20 cellular contexts compared by ENCODE assay signal in the genomic region with DNA sequence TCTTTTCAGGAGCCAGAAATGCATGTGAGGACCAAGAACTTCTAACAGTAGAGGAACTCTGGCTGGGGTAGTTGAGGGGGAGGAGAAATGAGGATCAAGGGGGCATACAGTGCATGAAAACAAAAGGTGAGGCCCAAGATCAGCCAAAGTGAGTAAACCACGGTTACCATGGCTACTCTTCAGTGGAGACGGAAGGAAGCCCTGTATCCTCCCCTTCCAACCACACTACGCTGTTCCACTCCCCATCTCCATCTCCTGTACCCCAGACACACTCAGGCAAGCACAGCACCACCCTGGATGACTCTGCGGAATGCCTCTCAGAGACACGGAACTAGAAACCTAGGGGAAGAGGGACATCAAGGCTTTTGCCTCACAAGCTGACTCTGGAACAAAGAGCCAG.
DNase-seq lines count a peak whose midpoint lies in the region; ATAC-seq and TF ChIP-seq lines count a peak whose summit lies in the region.
"Had no signal": no experiment of that assay in that cellular context is flagged by ENCODE, and none has a peak within 500 bp of the region (broad histone marks: within the 10 kb centered on the region; RNA-seq: fewer than 3 reads in every experiment).

No MANE protein-coding gene starts in this region.

- H3K4me1 ChIP-seq in mesendoderm (ENCODE audit: control insufficient read depth, low read depth, low read length) (peaks cover 24% of the 10 kb centered on the region), testis (no peaks in the 10 kb centered on the region)
- H3K4me1 ChIP-seq: BE2C had no signal

- DNase-seq in stimulated activated naive CD8-positive, alpha-beta T cell treated with anti-CD3 and anti-CD28 coated beads, Interleukin-15, amount 100 ng/mL, for 72 hours = no peak
- no peak for DNase-seq in stimulated activated naive CD8-positive, alpha-beta T cell treated with anti-CD3 and anti-CD28 coated beads, Interleukin-15, Interleukin-2, amounts not matched to agents 100 U/mL and 50 U/mL, for 24 hours
- peak; percentile 25 for DNase-seq in activated CD8-positive, alpha-beta T cell treated with anti-CD3 and anti-CD28 coated beads, Interleukin-2, amount 10 ng/mL, durations not matched to agents 7 days and 5 days
- DNase-seq in mesendoderm = no peak
- no peak for DNase-seq in testis
- DNase-seq in left colon = no peak
- DNase-seq: BE2C; Caco-2; CD4-positive, alpha-beta memory T cell; DMS 273 treated with DMSO at 0.1 percent for 48 hours; DMS79 treated with DMSO at 0.1 percent for 48 hours; GOT3; MV-4-11; NCI-H1105 treated with DMSO at 0.1 percent for 48 hours; NCI-H1694; NCI-H2081 treated with DMSO at 0.1 percent for 48 hours; NCI-H446 treated with DMSO at 0.1 percent for 48 hours; NCI-H526 treated with DMSO at 0.1 percent for 48 hours; Right ventricle myocardium superior had no signal

- H3K27ac ChIP-seq in mesendoderm (ENCODE audit: low read depth, low read length) (no peak overlapping the region), testis (no peak overlapping the region)

- WGBS in mesendoderm (ENCODE audit: extremely low coverage, insufficient coverage, low lambda C conversion rate) = no CpG with 5 or more reads among the region's 5 CpGs
- WGBS in testis, 2 donors = 78 to 85% methylated on average over 5 of the region's 5 CpGs

- no peaks in the 10 kb centered on the region for H3K36me3 ChIP-seq in mesendoderm (ENCODE audit: control insufficient read depth, insufficient read depth, low read length)
- no peaks in the 10 kb centered on the region for H3K36me3 ChIP-seq in testis (ENCODE audit: low read depth, missing control alignments)
- H3K36me3 ChIP-seq: BE2C had no signal

- H2BK15ac ChIP-seq in mesendoderm (replicated peaks; ENCODE audit: low read depth) = no peak overlapping the region

- peak overlapping the region; percentile 3 for H2BK120ac ChIP-seq in mesendoderm (ENCODE audit: low read depth, low read length)

- H4K5ac ChIP-seq in mesendoderm (ENCODE audit: low read length) = no peak overlapping the region

- H3K27me3 ChIP-seq in mesendoderm (ENCODE audit: insufficient read depth, low read length, poor library complexity) = no peaks in the 10 kb centered on the region
- H3K27me3 ChIP-seq in testis = no peaks in the 10 kb centered on the region
- H3K27me3 ChIP-seq: BE2C had no signal

- H2AK5ac ChIP-seq in mesendoderm (ENCODE audit: low read length) = peak overlapping the region; percentile 64

- H3K9me3 ChIP-seq in testis = no peaks in the 10 kb centered on the region
- H3K9me3 ChIP-seq: BE2C, Caco-2 had no signal

- no peaks in the 10 kb centered on the region for H3K9me3 Mint-ChIP-seq in stimulated activated naive CD8-positive, alpha-beta T cell treated with anti-CD3 and anti-CD28 coated beads, Interleukin-15, amount 100 ng/mL, for 72 hours
- no peaks in the 10 kb centered on the region for H3K9me3 Mint-ChIP-seq in activated CD8-positive, alpha-beta T cell treated with anti-CD3 and anti-CD28 coated beads, Interleukin-2, amount 10 ng/mL, durations not matched to agents 7 days and 5 days (ENCODE audit: insufficient read depth)

- H3K4me3 ChIP-seq in mesendoderm (ENCODE audit: low read length) (no peak overlapping the region), testis (no peak overlapping the region)

- TF ChIP-seq CTCF in testis (IDR thresholded peaks at IDR 0.05) = no peak

- CTCF ChIA-PET in activated CD8-positive, alpha-beta T cell treated with anti-CD3 and anti-CD28 coated beads, Interleukin-2, amount 10 ng/mL, durations not matched to agents 7 days and 5 days (lab: Charles Lee) = no interaction called here

- no peaks in the 10 kb centered on the region for H3K36me3 Mint-ChIP-seq in activated CD8-positive, alpha-beta T cell treated with anti-CD3 and anti-CD28 coated beads, Interleukin-2, amount 10 ng/mL, durations not matched to agents 7 days and 5 days (ENCODE audit: low read depth)
- H3K36me3 Mint-ChIP-seq: CD4-positive, alpha-beta memory T cell had no signal

- no peak overlapping the region for H3K23ac ChIP-seq in mesendoderm (ENCODE audit: low read length)

- H4K8ac ChIP-seq in mesendoderm (ENCODE audit: low read depth, low read length) = no peak overlapping the region

- H3K18ac ChIP-seq in mesendoderm (ENCODE audit: low read length) = no peak overlapping the region

- H3K9ac ChIP-seq in mesendoderm (ENCODE audit: low read length) = no peak overlapping the region

- POLR2A ChIA-PET in activated CD8-positive, alpha-beta T cell treated with anti-CD3 and anti-CD28 coated beads, Interleukin-2, amount 10 ng/mL, durations not matched to agents 7 days and 5 days (lab: Charles Lee) = no interaction called here

- H3K56ac ChIP-seq in mesendoderm (ENCODE audit: low read length) = no peak overlapping the region

- peak overlapping the region; percentile 2 to 78 for H3K27ac Mint-ChIP-seq in stimulated activated naive CD8-positive, alpha-beta T cell treated with anti-CD3 and anti-CD28 coated beads, Interleukin-15, amount 100 ng/mL, for 72 hours
- H3K27ac Mint-ChIP-seq in activated CD8-positive, alpha-beta T cell treated with anti-CD3 and anti-CD28 coated beads, Interleukin-2, amount 10 ng/mL, durations not matched to agents 7 days and 5 days = no peak overlapping the region
- H3K27ac Mint-ChIP-seq: CD4-positive, alpha-beta memory T cell had no signal

- H2BK5ac ChIP-seq in mesendoderm (ENCODE audit: low read length) = peak overlapping the region; percentile 34

- TF ChIP-seq POLR2A in testis (IDR thresholded peaks at IDR 0.05) = no peak

- intact Hi-C loops in testis (cut with DNase I; ENCODE audit: low total_unique reads) = no loop called here
- intact Hi-C loops in left colon (cut with DNase I, micrococcal nuclease) = no loop called here

- H3K27me3 Mint-ChIP-seq in stimulated activated naive CD8-positive, alpha-beta T cell treated with anti-CD3 and anti-CD28 coated beads, Interleukin-15, amount 100 ng/mL, for 72 hours = peaks cover 50% of the 10 kb centered on the region
- H3K27me3 Mint-ChIP-seq in activated CD8-positive, alpha-beta T cell treated with anti-CD3 and anti-CD28 coated beads, Interleukin-2, amount 10 ng/mL, durations not matched to agents 7 days and 5 days (ENCODE audit: low read depth) = peaks cover 7% of the 10 kb centered on the region

- H3K4me2 ChIP-seq in mesendoderm (ENCODE audit: low read length) = no peak overlapping the region

- H3K79me1 ChIP-seq in mesendoderm (ENCODE audit: low read length) = peaks cover 6% of the 10 kb centered on the region

- no peak overlapping the region for H3K4me3 Mint-ChIP-seq in stimulated activated naive CD8-positive, alpha-beta T cell treated with anti-CD3 and anti-CD28 coated beads, Interleukin-15, amount 100 ng/mL, for 72 hours
- H3K4me3 Mint-ChIP-seq in activated CD8-positive, alpha-beta T cell treated with anti-CD3 and anti-CD28 coated beads, Interleukin-2, amount 10 ng/mL, durations not matched to agents 7 days and 5 days = no peak overlapping the region
- H3K4me3 Mint-ChIP-seq: CD4-positive, alpha-beta memory T cell had no signal

- no peak overlapping the region for H3K4ac ChIP-seq in mesendoderm (ENCODE audit: low read depth, low read length)

- H3K79me2 ChIP-seq in mesendoderm (ENCODE audit: control insufficient read depth, insufficient read depth, low read length) = peaks cover 10% of the 10 kb centered on the region

- H3K4me1 Mint-ChIP-seq in stimulated activated naive CD8-positive, alpha-beta T cell treated with anti-CD3 and anti-CD28 coated beads, Interleukin-15, amount 100 ng/mL, for 72 hours = peaks cover 6% of the 10 kb centered on the region
- peaks cover 6% of the 10 kb centered on the region for H3K4me1 Mint-ChIP-seq in activated CD8-positive, alpha-beta T cell treated with anti-CD3 and anti-CD28 coated beads, Interleukin-2, amount 10 ng/mL, durations not matched to agents 7 days and 5 days (ENCODE audit: low read depth)

- peak; percentile 38 for ATAC-seq in stimulated activated naive CD8-positive, alpha-beta T cell treated with anti-CD3 and anti-CD28 coated beads, Interleukin-15, amount 100 ng/mL, for 72 hours
- no peak for ATAC-seq in stimulated activated naive CD8-positive, alpha-beta T cell treated with anti-CD3 and anti-CD28 coated beads, Interleukin-15, Interleukin-2, amounts not matched to agents 100 U/mL and 50 U/mL, for 24 hours
- ATAC-seq in activated CD8-positive, alpha-beta T cell treated with anti-CD3 and anti-CD28 coated beads, Interleukin-2, amount 10 ng/mL, durations not matched to agents 7 days and 5 days = peak; percentile 76
- no peak for ATAC-seq in GM21723 (IDR thresholded peaks at IDR 0.05; ENCODE audit: unreplicated experiment)
- no peak for ATAC-seq in left colon

Comparison
In these comparisons a context has a peak if more than half of its experiments do, and no peak if none do; other contexts are left out.
1. ATAC-seq: peak in stimulated activated naive CD8-positive, alpha-beta T cell treated with anti-CD3 and anti-CD28 coated beads, Interleukin-15, amount 100 ng/mL, for 72 hours (single experiment) and activated CD8-positive, alpha-beta T cell treated with anti-CD3 and anti-CD28 coated beads, Interleukin-2, amount 10 ng/mL, durations not matched to agents 7 days and 5 days (single experiment); none in stimulated activated naive CD8-positive, alpha-beta T cell treated with anti-CD3 and anti-CD28 coated beads, Interleukin-15, Interleukin-2, amounts not matched to agents 100 U/mL and 50 U/mL, for 24 hours (single experiment), GM21723 (single experiment) and left colon (single experiment).